In genomic region chr19:38698225-38699026, GRCh38 we compare ENCODE assay signal across 10 cellular contexts. TPM values are rescaled to one million over a fixed set of nuclear protein-coding genes. Genes with fewer than 3 reads are reported as not detected.
A peak's percentile ranks its signal among the peaks of the same experiment; 100 is the strongest.
DNase-seq lines count a peak whose midpoint lies in the region; ATAC-seq, FAIRE-seq and TF ChIP-seq lines count a peak whose summit lies in the region.
"Had no signal": no experiment of that assay in that cellular context is flagged by ENCODE, and none has a peak within 500 bp of the region (broad histone marks: within the 10 kb centered on the region; RNA-seq: fewer than 3 reads in every experiment).

No MANE protein-coding gene starts in this region.

- H3K27ac ChIP-seq in HUES6 (ENCODE audit: low read depth, low read length), result peak overlapping the region; percentile 21; the same call in 1 of the 2 replicates
- H3K27ac ChIP-seq in GM12878 (ENCODE audit: control insufficient read depth, insufficient read depth), result no peak overlapping the region
- peak overlapping the region; percentile 26 to 80 for H3K27ac ChIP-seq in kidney (ENCODE audit: low read depth in 2 of 2, low read length in 2 of 2)

- H3K4me1 ChIP-seq in HUES6 (ENCODE audit: control insufficient read depth, insufficient read depth, low read length) (peaks cover 49% of the 10 kb centered on the region), GM12878 (ENCODE audit: control insufficient read depth, insufficient read depth, low read length) (peaks cover 39% of the 10 kb centered on the region), kidney (ENCODE audit: control insufficient read depth in 1 of 2, insufficient read depth in 1 of 2, low read depth in 1 of 2, low read length in 2 of 2) (peaks cover 76 to 77% of the 10 kb centered on the region in 2 donors)

- no peak overlapping the region for H3K4me3 ChIP-seq in HUES6 (ENCODE audit: low read depth, low read length)
- H3K4me3 ChIP-seq in GM12878, result no peak overlapping the region
- no peak overlapping the region for H3K4me3 ChIP-seq in kidney (ENCODE audit: low read length in 2 of 2)

- H3K27me3 ChIP-seq in HUES6 (ENCODE audit: control insufficient read depth, insufficient read depth, low read length), result no peaks in the 10 kb centered on the region
- no peaks in the 10 kb centered on the region for H3K27me3 ChIP-seq in GM12878 (replicated peaks in 1 of 2; ENCODE audit: control insufficient read depth in 2 of 2, insufficient read depth in 2 of 2, low read length in 1 of 2)

- TF ChIP-seq CTCF in GM12878 (IDR thresholded peaks at IDR 0.05 in 2 of 3, conservative IDR thresholded peaks at IDR 0.05 in 1 of 3; ENCODE audit: control insufficient read depth in 2 of 3, extremely low read depth in 1 of 3, insufficient read depth in 1 of 3, low read depth in 3 of 3, low read length in 3 of 3), result no peak
- no peak for TF ChIP-seq CTCF in kidney (IDR thresholded peaks at IDR 0.05; ENCODE audit: borderline replicate concordance, extremely low read depth, insufficient read depth)

- H3K9me3 ChIP-seq in HUES6 (ENCODE audit: control insufficient read depth, insufficient read depth, low read depth, low read length) (no peaks in the 10 kb centered on the region), GM12878 (replicated peaks; ENCODE audit: control insufficient read depth, insufficient read depth, low read length) (no peaks in the 10 kb centered on the region), kidney (ENCODE audit: control insufficient read depth in 1 of 2, low read length in 2 of 2) (no peaks in the 10 kb centered on the region)

- 0 out of 2 replicates have a peak, but pooled peaks cover 5% of the 10 kb centered on the region for H4K20me1 ChIP-seq in GM12878 (ENCODE audit: control insufficient read depth, insufficient read depth)

- intact Hi-C loops in GM12878 (cut with micrococcal nuclease; ENCODE audit: unreplicated experiment) (no loop called here), kidney (cut with DNase I) (no loop called here)

- H3K4me2 ChIP-seq in GM12878 (ENCODE audit: control insufficient read depth, insufficient read depth), result no peak overlapping the region

- TF ChIP-seq POLR2A in GM12878 (IDR thresholded peaks at IDR 0.05; ENCODE audit: low read depth, low read length), result no peak; the same call in 1 of the 2 replicates

- CTCF ChIA-PET in GM12878 (lab: Yijun Ruan, JAX), result interaction anchor here (1.1 kb wide), 1 partner anchor 17 kb away, joined by 3 read pairs; no protein-coding TSS in a partner anchor

- WGBS in GM12878 (ENCODE audit: insufficient coverage, insufficient replicate concordance, low lambda C conversion rate, missing lambda C conversion rate), result 89% methylated on average over 22 of the region's 22 CpGs

- no peaks in the 10 kb centered on the region for H3K9me3 Mint-ChIP-seq in stimulated activated memory B cell treated with anti-CD40 and anti-IgM and Interleukin-4, amounts not matched to agents 10 μg/mL and 1 μg/mL and 100 μg/mL, for 72 hours
- H3K9me3 Mint-ChIP-seq: naive B cell had no signal

- H3K36me3 ChIP-seq in HUES6 (ENCODE audit: control insufficient read depth, insufficient read depth, low read length) (peaks cover 82% of the 10 kb centered on the region), GM12878 (ENCODE audit: control insufficient read depth in 2 of 2, insufficient read depth in 2 of 2, low read length in 1 of 2) (peaks cover 24 to 41% of the 10 kb centered on the region in 2 experiments; a peak in 3 of 4 replicates), kidney (ENCODE audit: control insufficient read depth in 1 of 2, insufficient read depth in 2 of 2, low read length in 2 of 2) (peaks cover 6 to 40% of the 10 kb centered on the region in 2 donors)

- BruUV-seq in GM12878 (replicated peaks; lab: Mats Ljungman, UMichigan), result no TSS peak

- H3K36me3 Mint-ChIP-seq in stimulated activated memory B cell treated with anti-CD40 and anti-IgM and Interleukin-4, amounts not matched to agents 10 μg/mL and 1 μg/mL and 100 μg/mL, for 72 hours, result peaks cover 9% of the 10 kb centered on the region
- H3K36me3 Mint-ChIP-seq: naive B cell had no signal

- SMC1A ChIA-PET in GM12878 (lab: Charles Lee; ENCODE audit: uncharacterized antibody, unreplicated experiment), result no interaction called here

- RAD21 ChIA-PET in GM12878 (lab: Charles Lee; ENCODE audit: unreplicated experiment), result no interaction called here

- in situ Hi-C loops in GM12878 (cut with MboI), result no loop called here

- H3K9ac ChIP-seq in HUES6 (ENCODE audit: low read length) (peak overlapping the region; percentile 3), GM12878 (ENCODE audit: control insufficient read depth, insufficient read depth, low read length) (no peak overlapping the region), kidney (ENCODE audit: low read length in 2 of 2) (peak overlapping the region in 1 of 2 donors; percentile 2)

- H3K4me1 Mint-ChIP-seq in stimulated activated memory B cell treated with anti-CD40 and anti-IgM and Interleukin-4, amounts not matched to agents 10 μg/mL and 1 μg/mL and 100 μg/mL, for 72 hours, result peaks cover 62% of the 10 kb centered on the region

- TF ChIP-seq EP300 in GM12878 (IDR thresholded peaks at IDR 0.05; ENCODE audit: borderline replicate concordance in 1 of 2, control insufficient read depth in 1 of 2, low read depth in 2 of 2, low read length in 2 of 2), result no peak

- H3K27ac Mint-ChIP-seq in stimulated activated memory B cell treated with anti-CD40 and anti-IgM and Interleukin-4, amounts not matched to agents 10 μg/mL and 1 μg/mL and 100 μg/mL, for 72 hours, result peak overlapping the region; percentile 44

- FAIRE-seq in GM12878 (lab: Jason Lieb, UNC), result no peak
- FAIRE-seq in kidney (lab: Jason Lieb, UNC), result no peak

- H3K27me3 Mint-ChIP-seq in stimulated activated memory B cell treated with anti-CD40 and anti-IgM and Interleukin-4, amounts not matched to agents 10 μg/mL and 1 μg/mL and 100 μg/mL, for 72 hours, result no peaks in the 10 kb centered on the region
- H3K27me3 Mint-ChIP-seq: naive B cell had no signal

- ATAC-seq in GM12878 (no peak), GM21367 (IDR thresholded peaks at IDR 0.05; ENCODE audit: unreplicated experiment) (no peak)
- ATAC-seq in stimulated activated memory B cell treated with anti-CD40 and anti-IgM and Interleukin-4, amounts not matched to agents 10 μg/mL and 1 μg/mL and 100 μg/mL, for 72 hours, result no peak

- POLR2A ChIA-PET in GM12878 (lab: Charles Lee), result no interaction called here

- no peak for TF ChIP-seq RAD21 in GM12878 (IDR thresholded peaks at IDR 0.05; ENCODE audit: insufficient read depth, low read depth, low read length)

- DNase-seq in GM12878 (ENCODE audit: low read depth, low spot score) (no peak), kidney (no peak), SW480 (ENCODE audit: low spot score) (no peak), D341Med (ENCODE audit: low spot score) (no peak), HPDE6-E6E7 (ENCODE audit: extremely low spot score) (no peak)
- DNase-seq: naive B cell, NCI-H1694 treated with DMSO at 0.1 percent for 48 hours had no signal

- H3K4me3 Mint-ChIP-seq in stimulated activated memory B cell treated with anti-CD40 and anti-IgM and Interleukin-4, amounts not matched to agents 10 μg/mL and 1 μg/mL and 100 μg/mL, for 72 hours, result no peak overlapping the region
- H3K4me3 Mint-ChIP-seq: naive B cell had no signal

- peaks cover 28% of the 10 kb centered on the region for H3K79me2 ChIP-seq in GM12878 (ENCODE audit: control insufficient read depth, insufficient read depth, low read length)

- H2AFZ ChIP-seq in GM12878 (ENCODE audit: control insufficient read depth, low read depth, low read length), result no peak overlapping the region

TF ChIP-seq in GM12878, 131 proteins besides CTCF, POLR2A, EP300 and RAD21 (continues in another document):
- TF ChIP-seq IRF4 (IDR thresholded peaks at IDR 0.05; ENCODE audit: low read depth, low read length) (no peak), CHD4 (IDR thresholded peaks at IDR 0.05) (no peak), RUNX3 (IDR thresholded peaks at IDR 0.05; ENCODE audit: low read length) (0 out of 2 replicates have a peak, but pooled peaks have one; percentile 17)

RNA-seq across cellular contexts. Expression of gene CAPN12, which starts 45.8 kb away (rescaled TPM):
- total RNA-seq in GM12878 (2013; cell fraction: nucleolus; rRNA removed), result 9.3 and 10.9 TPM in 2 replicates
- total RNA-seq in GM12878 (2014; rRNA removed), result 2.8 and 4.1 TPM in 2 replicates
- 1.5 and 1.7 TPM in 2 replicates for total RNA-seq in GM12878 (2014; rRNA removed; fragmentation: Illumina TruSeq; extraction: Trizol)
- total RNA-seq in GM12878 (2021), result 3.0 and 5.1 TPM in 2 replicates
- polyA plus RNA-seq in GM12878 (2011; ENCODE audit: low read depth), result 4.9 TPM
- polyA plus RNA-seq in GM12878 (2011; rRNA removed), result 1.7 and 2.0 TPM in 2 replicates
- 2.8 and 3.4 TPM in 2 replicates for polyA plus RNA-seq in GM12878 (2011; cell fraction: cytosol; rRNA removed)
- 29.8 and 48.9 TPM in 2 replicates for polyA plus RNA-seq in GM12878 (2011; cell fraction: nucleus; rRNA removed)
- polyA plus RNA-seq in GM12878 (2012), result 8.1 and 12.4 TPM in 2 replicates
- polyA plus RNA-seq in GM12878 (2014; fragmentation: Illumina TruSeq; extraction: Trizol), result 2.7 and 3.1 TPM in 2 replicates
- 1 to 10 TPM; 1.2 to 2.0 TPM for polyA plus RNA-seq in GM12878 (2014; fragmentation: Nextera tagmentation; extraction: Ambion mirVana)
- 4.6 and 7.3 TPM in 2 replicates for polyA plus RNA-seq in GM12878 (2014; rRNA removed)
- 1 to 10 TPM in 1 of 2 experiments, under 1 TPM in 1; 0.64 to 1.9 TPM for polyA plus RNA-seq in GM12878 (2016; fragmentation: Nextera tagmentation; extraction: Ambion mirVana)
- polyA minus RNA-seq in GM12878 (2011; rRNA and poly(A)+ RNA removed), result 0.51 and 0.62 TPM in 2 replicates
- polyA minus RNA-seq in GM12878 (2011; cell fraction: cytosol; rRNA and poly(A)+ RNA removed), result not detected in 2 replicates
- polyA minus RNA-seq in GM12878 (2011; cell fraction: nucleus; rRNA and poly(A)+ RNA removed), result 1.7 TPM in 2 replicates
- total RNA-seq in kidney, result 31.1 TPM
- 27.1 TPM for polyA plus RNA-seq in kidney (ENCODE audit: insufficient read depth, low read depth, low replicate concordance)

RNA-seq across cellular contexts. Expression of gene ACTN4, which starts 51.0 kb away (rescaled TPM):
- 94.9 and 116 TPM in 2 replicates for total RNA-seq in GM12878 (2013; cell fraction: nucleolus; rRNA removed)
- total RNA-seq in GM12878 (2014; rRNA removed), result 131 and 173 TPM in 2 replicates
- total RNA-seq in GM12878 (2014; rRNA removed; fragmentation: Illumina TruSeq; extraction: Trizol), result 26.9 and 30.4 TPM in 2 replicates
- 278 and 293 TPM in 2 replicates for total RNA-seq in GM12878 (2021)
- polyA plus RNA-seq in GM12878 (2011; ENCODE audit: low read depth), result 84.3 TPM
- 40.0 and 127 TPM in 2 replicates for polyA plus RNA-seq in GM12878 (2011; rRNA removed)
- polyA plus RNA-seq in GM12878 (2011; cell fraction: cytosol; rRNA removed), result 71.1 and 76.5 TPM in 2 replicates
- 300 and 637 TPM in 2 replicates for polyA plus RNA-seq in GM12878 (2011; cell fraction: nucleus; rRNA removed)
- 113 and 154 TPM in 2 replicates for polyA plus RNA-seq in GM12878 (2012)
- polyA plus RNA-seq in GM12878 (2014; fragmentation: Illumina TruSeq; extraction: Trizol), result 99.2 and 135 TPM in 2 replicates
- polyA plus RNA-seq in GM12878 (2014; fragmentation: Nextera tagmentation; extraction: Ambion mirVana), result 1 to 10 TPM; 2.4 to 6.7 TPM
- 123 and 187 TPM in 2 replicates for polyA plus RNA-seq in GM12878 (2014; rRNA removed)
- 10 to 100 TPM; 37.9 to 45.7 TPM for polyA plus RNA-seq in GM12878 (2016; fragmentation: Nextera tagmentation; extraction: Ambion mirVana)
- polyA minus RNA-seq in GM12878 (2011; rRNA and poly(A)+ RNA removed), result 59.8 and 89.6 TPM in 2 replicates
- polyA minus RNA-seq in GM12878 (2011; cell fraction: cytosol; rRNA and poly(A)+ RNA removed), result 39.3 and 47.6 TPM in 2 replicates
- polyA minus RNA-seq in GM12878 (2011; cell fraction: nucleus; rRNA and poly(A)+ RNA removed), result 27.4 and 67.4 TPM in 2 replicates
- total RNA-seq in kidney, result 606 TPM
- polyA plus RNA-seq in kidney (ENCODE audit: insufficient read depth, low read depth, low replicate concordance), result 231 TPM
